17 cellular contexts compared by ENCODE assay signal in the genomic region with DNA sequence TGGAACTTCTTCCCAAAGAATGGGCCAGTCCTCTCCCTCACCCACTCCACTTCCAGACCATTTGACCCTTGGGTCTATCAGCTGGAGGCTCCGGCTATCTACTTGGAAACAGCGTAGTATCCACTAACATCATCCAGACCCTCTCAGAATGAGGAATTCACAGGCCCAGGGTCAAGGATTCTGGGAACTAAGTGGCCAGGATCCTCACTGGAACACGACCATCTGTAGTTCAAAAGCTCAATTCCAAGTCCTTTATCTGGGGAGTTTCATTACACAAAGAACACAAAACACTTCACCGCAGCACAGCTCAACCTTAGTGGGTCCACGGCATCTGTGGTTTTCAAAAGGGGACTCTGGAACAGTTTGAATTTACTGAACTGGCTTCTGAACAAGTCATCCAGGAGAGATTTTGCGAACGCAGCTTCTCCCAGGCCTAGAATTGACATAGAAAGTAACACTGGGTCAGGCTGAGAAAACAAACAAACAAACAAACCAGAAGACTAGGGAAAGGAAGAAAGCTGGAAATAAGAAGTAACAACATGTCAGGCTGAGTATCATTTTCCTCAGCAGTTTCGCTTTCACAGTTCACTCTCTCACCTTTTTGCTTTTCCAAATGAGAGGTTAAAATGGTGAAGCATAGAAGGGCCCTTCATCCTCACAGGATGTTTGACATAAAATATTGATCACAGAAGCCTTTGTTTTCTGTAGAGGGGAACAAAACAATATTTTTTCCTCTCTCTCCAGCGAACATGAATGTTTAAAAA. TPM values are rescaled to one million over a fixed set of nuclear protein-coding genes. Genes with fewer than 3 reads are reported as not detected.
DNase-seq lines count a peak whose midpoint lies in the region; ATAC-seq and TF ChIP-seq lines count a peak whose summit lies in the region.
"Had no signal": no experiment of that assay in that cellular context is flagged by ENCODE, and none has a peak within 500 bp of the region (broad histone marks: within the 10 kb centered on the region; RNA-seq: fewer than 3 reads in every experiment).

No MANE protein-coding gene starts in this region.

- no peaks in the 10 kb centered on the region for H3K9me2 ChIP-seq in PC-3 (replicated peaks; ENCODE audit: low read length)

- H3K4me1 ChIP-seq in ACC112 (ENCODE audit: control insufficient read depth, insufficient read depth, low read length, unreplicated experiment) (peaks cover 4% of the 10 kb centered on the region), HEK293 (ENCODE audit: control insufficient read depth, insufficient read depth, low read length) (peaks cover 3% of the 10 kb centered on the region; the same call in 1 of the 2 replicates), Panc1 (ENCODE audit: control insufficient read depth, insufficient read depth, low read length) (no peaks in the 10 kb centered on the region), liver (ENCODE audit: control insufficient read depth in 4 of 4, insufficient read depth in 4 of 4, low read length in 3 of 4) (no peaks in the 10 kb centered on the region), stomach (no peaks in the 10 kb centered on the region), PC-3 (ENCODE audit: insufficient read depth, low read length) (no peaks in the 10 kb centered on the region)
- H3K4me1 ChIP-seq: adrenal gland, gastrocnemius medialis had no signal

- BruUV-seq in Panc1 (replicated peaks; lab: Mats Ljungman, UMichigan) (no TSS peak), PC-3 (replicated peaks; lab: Mats Ljungman, UMichigan) (no TSS peak)

- DNase-seq in Panc1 (ENCODE audit: low read depth, low spot score) (no peak), GF-D8 (lab: John Stamatoyannopoulos, UW) (no peak), stomach (no peak), GM19240 (ENCODE audit: insufficient read length, low spot score) (no peak), PC-3 (no peak)
- DNase-seq: activated CD4-positive, alpha-beta T cell treated with anti-CD3 and anti-CD28 coated beads for 4 hours; adrenal gland; caudate nucleus; CD4-positive, alpha-beta memory T cell; gastrocnemius medialis; NCI-H187; stimulated activated CD4-positive, alpha-beta T cell treated with anti-CD3 and anti-CD28 coated beads, Interleukin-12 subunit alpha, Interleukin-12 subunit beta, amount 100 ng/mL, for 4 hours; SW 1271 had no signal

- H3K9me3 ChIP-seq in HEK293 (ENCODE audit: control insufficient read depth, insufficient read depth, low read depth, low read length) (no peaks in the 10 kb centered on the region), Panc1 (ENCODE audit: control insufficient read depth, insufficient read depth, low read depth, low read length) (no peaks in the 10 kb centered on the region), liver (ENCODE audit: control insufficient read depth in 4 of 4, low read length in 3 of 4) (no peaks in the 10 kb centered on the region), stomach (no peaks in the 10 kb centered on the region), PC-3 (ENCODE audit: low read length) (no peaks in the 10 kb centered on the region)
- H3K9me3 ChIP-seq: adrenal gland, gastrocnemius medialis, suprapubic skin had no signal

- intact Hi-C loops in Panc1 (cut with micrococcal nuclease; ENCODE audit: unreplicated experiment) (no loop called here), stomach (cut with DNase I; ENCODE audit: low total_unique reads) (no loop called here), PC-3 (cut with micrococcal nuclease) (no loop called here)

- H3K27ac ChIP-seq in ACC112 (ENCODE audit: low read depth, low read length), result no peak overlapping the region
- H3K27ac ChIP-seq in HEK293 (ENCODE audit: extremely low read depth, low read depth, low read length), result no peak overlapping the region
- H3K27ac ChIP-seq in Panc1 (ENCODE audit: low read length), result peak overlapping the region; percentile 39; the same call in 1 of the 2 replicates
- H3K27ac ChIP-seq in liver (ENCODE audit: low read depth in 1 of 2, low read length in 2 of 2), result no peak overlapping the region
- H3K27ac ChIP-seq in stomach, result no peak overlapping the region
- no peak overlapping the region for H3K27ac ChIP-seq in PC-3 (ENCODE audit: low read length)
- H3K27ac ChIP-seq: adrenal gland, gastrocnemius medialis, suprapubic skin had no signal

- no peak for TF ChIP-seq POLR2A in stomach (IDR thresholded peaks at IDR 0.05)

- H3K4me3 ChIP-seq in ACC112 (ENCODE audit: low read depth, low read length) (peak overlapping the region; percentile 63), HEK293 (ENCODE audit: low read depth, low read length) (no peak overlapping the region), Panc1 (ENCODE audit: low read depth in 2 of 2, low read length in 2 of 2) (peak overlapping the region in 1 of 2 experiments; percentile 20; a peak in 1 of 4 replicates), liver (ENCODE audit: low read depth in 1 of 3, low read length in 3 of 3) (no peak overlapping the region), stomach (no peak overlapping the region), PC-3 (ENCODE audit: low read length) (no peak overlapping the region)
- H3K4me3 ChIP-seq: adrenal gland, gastrocnemius medialis, suprapubic skin had no signal

- H3K36me3 ChIP-seq in ACC112 (ENCODE audit: insufficient read depth, low read length) (no peaks in the 10 kb centered on the region), HEK293 (ENCODE audit: control insufficient read depth in 2 of 2, insufficient read depth in 1 of 2, low read length in 2 of 2) (no peaks in the 10 kb centered on the region), Panc1 (ENCODE audit: control insufficient read depth, insufficient read depth, low read length) (no peaks in the 10 kb centered on the region), liver (ENCODE audit: control insufficient read depth in 4 of 4, insufficient read depth in 3 of 4, low read depth in 1 of 4, low read length in 3 of 4) (no peaks in the 10 kb centered on the region), stomach (no peaks in the 10 kb centered on the region), PC-3 (ENCODE audit: low read depth, low read length) (no peaks in the 10 kb centered on the region)
- H3K36me3 ChIP-seq: adrenal gland, gastrocnemius medialis, suprapubic skin had no signal

- CTCF ChIA-PET in HEK293 (lab: Yijun Ruan, JAX) (no interaction called here), Panc1 (lab: Charles Lee) (no interaction called here), PC-3 (lab: Charles Lee) (no interaction called here)

- ATAC-seq in Panc1 (no peak), PC-3 (no peak)
- ATAC-seq: gastrocnemius medialis had no signal

- no peaks in the 10 kb centered on the region for H4K20me1 ChIP-seq in PC-3 (ENCODE audit: low read length)

- TF ChIP-seq CTCF in HEK293 (tag by site-specific recombination; IDR thresholded peaks at IDR 0.05) (no peak), Panc1 (IDR thresholded peaks at IDR 0.05) (no peak), liver (IDR thresholded peaks at IDR 0.05; ENCODE audit: low read depth, low read length, missing input control) (no peak), stomach (IDR thresholded peaks at IDR 0.05) (no peak), PC-3 (conservative IDR thresholded peaks at IDR 0.05; ENCODE audit: low read depth, low read length) (no peak)

- no peaks in the 10 kb centered on the region for H3F3A ChIP-seq in PC-3 (ENCODE audit: low read length, unreplicated experiment)

- H3K4me2 ChIP-seq in PC-3 (ENCODE audit: low read length), result no peak overlapping the region

- H3K9ac ChIP-seq in liver (ENCODE audit: low read depth in 1 of 2, low read length in 2 of 2) (no peak overlapping the region), PC-3 (ENCODE audit: low read length) (no peak overlapping the region)

- H3K27me3 ChIP-seq in ACC112 (ENCODE audit: insufficient read depth, low read length) (peaks cover 11% of the 10 kb centered on the region; the same call in 1 of the 2 replicates), Panc1 (ENCODE audit: control insufficient read depth, insufficient read depth, low read length) (no peaks in the 10 kb centered on the region), liver (ENCODE audit: control insufficient read depth in 4 of 4, insufficient read depth in 4 of 4, low read length in 3 of 4) (no peaks in the 10 kb centered on the region), stomach (peaks cover 0 to 4% (median 0%) of the 10 kb centered on the region in 3 donors), PC-3 (ENCODE audit: low read length) (no peaks in the 10 kb centered on the region)
- H3K27me3 ChIP-seq: adrenal gland, gastrocnemius medialis, suprapubic skin had no signal

- 76% methylated on average over 9 of the region's 9 CpGs for WGBS in liver
- WGBS in stomach, 5 donors, result 75 to 82% (median 80%) methylated on average over 9 of the region's 9 CpGs

- no peak for TF ChIP-seq EP300 in stomach (IDR thresholded peaks at IDR 0.05)

- POLR2A ChIA-PET in HEK293 (lab: Yijun Ruan, JAX) (no interaction called here), Panc1 (lab: Charles Lee) (no interaction called here), PC-3 (lab: Charles Lee; ENCODE audit: unreplicated experiment) (no interaction called here)

- in situ Hi-C loops in Panc1 (cut with HindIII; ENCODE audit: low pct_unique_long_range_greater_than_20kb, low sequenced_read_pairs), result no loop called here

- no peaks in the 10 kb centered on the region for H3K79me2 ChIP-seq in ACC112 (ENCODE audit: control insufficient read depth, insufficient read depth, low read length, unreplicated experiment)
- H3K79me2 ChIP-seq in PC-3 (ENCODE audit: low read length), result no peaks in the 10 kb centered on the region

- no peak for TF ChIP-seq RAD21 in liver (IDR thresholded peaks at IDR 0.05)

- H2AFZ ChIP-seq in ACC112 (ENCODE audit: low read length, unreplicated experiment) (peak overlapping the region; percentile 90), PC-3 (ENCODE audit: low read length) (no peak overlapping the region)

TF ChIP-seq in HEK293, 187 proteins besides CTCF, POLR2A, EP300 and RAD21:
- TF ChIP-seq ZNF16 (tag by site-specific recombination; IDR thresholded peaks at IDR 0.05; ENCODE audit: low read depth) (no peak), PRDM1 (tag by site-specific recombination; IDR thresholded peaks at IDR 0.05) (peak; percentile 92)

TF ChIP-seq in liver, 16 proteins besides CTCF, POLR2A, EP300 and RAD21:
- peak; percentile 88 for TF ChIP-seq NR2F2 (IDR thresholded peaks at IDR 0.05)
- TF ChIP-seq, protein P1, sequence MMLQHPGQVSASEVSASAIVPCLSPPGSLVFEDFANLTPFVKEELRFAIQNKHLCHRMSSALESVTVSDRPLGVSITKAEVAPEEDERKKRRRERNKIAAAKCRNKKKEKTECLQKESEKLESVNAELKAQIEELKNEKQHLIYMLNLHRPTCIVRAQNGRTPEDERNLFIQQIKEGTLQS (IDR thresholded peaks at IDR 0.05), result no peak

RNA-seq across cellular contexts. Expression of a gene that starts 57.6 kb away (rescaled TPM):
- total RNA-seq in Panc1 (2021; ENCODE audit: unreplicated experiment) (13.9 TPM), liver (10 to 100 TPM; 14.9 to 15.0 TPM), stomach (10 to 100 TPM in 3 of 5 donors, 1 to 10 TPM in 2; 6.2 to 31.5 (median 20.9) TPM), PC-3 (2014; rRNA removed) (13.0 and 14.3 TPM in 2 replicates)
- 7.0 TPM for polyA plus RNA-seq in Panc1 (2012; ENCODE audit: insufficient read length)
- polyA plus RNA-seq in liver (1 to 10 TPM; 3.8 to 5.5 TPM), stomach (1 to 10 TPM; 4.7 to 6.0 (median 5.5) TPM)
